ENCODE assay signal across 15 cellular contexts in genomic region chr9:97905228-97905627, GRCh38. TPM values are rescaled to one million over a fixed set of nuclear protein-coding genes. Genes with fewer than 3 reads are reported as not detected.
DNase-seq lines count a peak whose midpoint lies in the region; ATAC-seq and TF ChIP-seq lines count a peak whose summit lies in the region.
"Had no signal": no experiment of that assay in that cellular context is flagged by ENCODE, and none has a peak within 500 bp of the region (broad histone marks: within the 10 kb centered on the region; RNA-seq: fewer than 3 reads in every experiment).

No MANE protein-coding gene starts in this region.

- intact Hi-C loops in activated CD4-positive, alpha-beta memory T cell treated with anti-CD3 and anti-CD28 coated beads for 36 hours (cut with micrococcal nuclease): loop anchor here (1.0 to 5.0 kb wide), 3 partner anchors 13 to 82 kb away; no protein-coding TSS in a partner anchor

- peak; percentile 33 for DNase-seq in activated CD8-positive, alpha-beta memory T cell treated with anti-CD3 and anti-CD28 coated beads, Interleukin-2, amount 50 U/mL, for 4 hours
- DNase-seq in activated CD8-positive, alpha-beta memory T cell treated with anti-CD3 and anti-CD28 coated beads, Interleukin-2, amount 50 U/mL, for 48 hours: no peak
- DNase-seq in activated CD4-positive, alpha-beta memory T cell treated with anti-CD3 and anti-CD28 coated beads for 36 hours: peak; percentile 62
- DNase-seq in effector CD4-positive, alpha-beta T cell: peak; percentile 50
- DNase-seq in stimulated activated naive CD8-positive, alpha-beta T cell treated with anti-CD3 and anti-CD28 coated beads, Interleukin-15, amount 100 ng/mL, for 72 hours: no peak
- no peak for DNase-seq in DMS153 (lab: John Stamatoyannopoulos, UW)
- no peak for DNase-seq in HEK293T (ENCODE audit: extremely low spot score)
- DNase-seq in NCI-H128 (lab: John Stamatoyannopoulos, UW; ENCODE audit: unreplicated experiment): no peak
- DNase-seq: activated B cell treated with CpG ODN at 0.5 μM for 24 hours, foreskin fibroblast, NCI-H2029, retina, Right ventricle myocardium superior had no signal

- H3K36me3 Mint-ChIP-seq in activated CD4-positive, alpha-beta memory T cell treated with anti-CD3 and anti-CD28 coated beads for 36 hours: peaks cover 20% of the 10 kb centered on the region

- H3K4me3 Mint-ChIP-seq in activated CD4-positive, alpha-beta memory T cell treated with anti-CD3 and anti-CD28 coated beads for 36 hours: peak overlapping the region; percentile 76
- peak overlapping the region; percentile 65 to 83 for H3K4me3 Mint-ChIP-seq in stimulated activated naive CD8-positive, alpha-beta T cell treated with anti-CD3 and anti-CD28 coated beads, Interleukin-15, amount 100 ng/mL, for 72 hours
- H3K4me3 Mint-ChIP-seq: activated B cell treated with CpG ODN at 0.5 μM for 24 hours had no signal

- POLR2A ChIA-PET in activated CD4-positive, alpha-beta memory T cell treated with anti-CD3 and anti-CD28 coated beads for 36 hours (lab: Charles Lee): interaction anchor here (1.2 to 3.6 kb wide), 2 partner anchors 16 to 151 kb away, joined by 3 to 26 read pairs; partner anchors contain the start of genes NANS and TRMO
- POLR2A ChIA-PET in HEK293T (lab: Yijun Ruan, JAX): no interaction called here

- no peaks in the 10 kb centered on the region for H3K9me3 Mint-ChIP-seq in activated CD4-positive, alpha-beta memory T cell treated with anti-CD3 and anti-CD28 coated beads for 36 hours
- no peaks in the 10 kb centered on the region for H3K9me3 Mint-ChIP-seq in stimulated activated naive CD8-positive, alpha-beta T cell treated with anti-CD3 and anti-CD28 coated beads, Interleukin-15, amount 100 ng/mL, for 72 hours
- H3K9me3 Mint-ChIP-seq: activated B cell treated with CpG ODN at 0.5 μM for 24 hours had no signal

- H3K4me1 Mint-ChIP-seq in activated CD4-positive, alpha-beta memory T cell treated with anti-CD3 and anti-CD28 coated beads for 36 hours (ENCODE audit: low read depth): peaks cover 81% of the 10 kb centered on the region
- H3K4me1 Mint-ChIP-seq in stimulated activated naive CD8-positive, alpha-beta T cell treated with anti-CD3 and anti-CD28 coated beads, Interleukin-15, amount 100 ng/mL, for 72 hours: peaks cover 85% of the 10 kb centered on the region

- peak; percentile 72 for ATAC-seq in stimulated activated naive CD8-positive, alpha-beta T cell treated with anti-CD3 and anti-CD28 coated beads, Interleukin-15, amount 100 ng/mL, for 72 hours
- ATAC-seq: K562 had no signal

- no peaks in the 10 kb centered on the region for H3K27me3 Mint-ChIP-seq in activated CD4-positive, alpha-beta memory T cell treated with anti-CD3 and anti-CD28 coated beads for 36 hours
- H3K27me3 Mint-ChIP-seq in stimulated activated naive CD8-positive, alpha-beta T cell treated with anti-CD3 and anti-CD28 coated beads, Interleukin-15, amount 100 ng/mL, for 72 hours: no peaks in the 10 kb centered on the region
- H3K27me3 Mint-ChIP-seq: activated B cell treated with CpG ODN at 0.5 μM for 24 hours had no signal

- H3K27ac Mint-ChIP-seq in activated CD4-positive, alpha-beta memory T cell treated with anti-CD3 and anti-CD28 coated beads for 36 hours: peak overlapping the region; percentile 89
- H3K27ac Mint-ChIP-seq in stimulated activated naive CD8-positive, alpha-beta T cell treated with anti-CD3 and anti-CD28 coated beads, Interleukin-15, amount 100 ng/mL, for 72 hours: peak overlapping the region; percentile 85 to 90

- CTCF ChIA-PET in activated CD4-positive, alpha-beta memory T cell treated with anti-CD3 and anti-CD28 coated beads for 36 hours (lab: Charles Lee): interaction anchor here (0.8 to 3.7 kb wide), 7 partner anchors 9 to 54 kb away, joined by 3 to 51 read pairs (median 3); partner anchors contain the start of gene TRMO
- CTCF ChIA-PET in HEK293T (lab: Yijun Ruan, JAX): no interaction called here

TF ChIP-seq in HEK293T, 16 proteins besides CTCF, POLR2A, EP300 and RAD21:
- TF ChIP-seq FOXA1 (IDR thresholded peaks at IDR 0.05) (no peak), BHLHE40 (IDR thresholded peaks at IDR 0.05; ENCODE audit: borderline replicate concordance) (no peak), TARDBP (IDR thresholded peaks at IDR 0.05) (no peak), PKNOX1 (IDR thresholded peaks at IDR 0.05) (no peak)

RNA-seq across cellular contexts. Expression of gene TRMO, which starts 17.1 kb away (rescaled TPM):
- 10 to 100 TPM; 13.3 to 13.4 TPM for total RNA-seq in activated CD4-positive, alpha-beta memory T cell treated with anti-CD3 and anti-CD28 coated beads for 36 hours

RNA-seq across cellular contexts. Expression of gene HEMGN, which starts 32.7 kb away (rescaled TPM):
- under 1 TPM; 0.69 to 0.99 TPM for total RNA-seq in activated CD4-positive, alpha-beta memory T cell treated with anti-CD3 and anti-CD28 coated beads for 36 hours
- total RNA-seq: ascending aorta, Right ventricle myocardium superior had no signal

RNA-seq across cellular contexts. Expression of gene FOXE1, which starts 52.2 kb away (rescaled TPM):
- not detected for total RNA-seq in activated CD4-positive, alpha-beta memory T cell treated with anti-CD3 and anti-CD28 coated beads for 36 hours
- total RNA-seq: activated B cell treated with CpG ODN at 0.5 μM for 24 hours, ascending aorta, K562, Right ventricle myocardium superior had no signal

Comparison
In these comparisons a context has a peak if more than half of its experiments do, and no peak if none do; other contexts are left out.
1. DNase-seq: peak in activated CD8-positive, alpha-beta memory T cell treated with anti-CD3 and anti-CD28 coated beads, Interleukin-2, amount 50 U/mL, for 4 hours (single experiment), activated CD4-positive, alpha-beta memory T cell treated with anti-CD3 and anti-CD28 coated beads for 36 hours (single experiment) and effector CD4-positive, alpha-beta T cell (single experiment); none in activated CD8-positive, alpha-beta memory T cell treated with anti-CD3 and anti-CD28 coated beads, Interleukin-2, amount 50 U/mL, for 48 hours (single experiment), stimulated activated naive CD8-positive, alpha-beta T cell treated with anti-CD3 and anti-CD28 coated beads, Interleukin-15, amount 100 ng/mL, for 72 hours (0 of 2), DMS153 (single experiment), HEK293T (single experiment) and NCI-H128 (single experiment).